Comparison of ENCODE assay signal across 8 cellular contexts in the genomic region with DNA sequence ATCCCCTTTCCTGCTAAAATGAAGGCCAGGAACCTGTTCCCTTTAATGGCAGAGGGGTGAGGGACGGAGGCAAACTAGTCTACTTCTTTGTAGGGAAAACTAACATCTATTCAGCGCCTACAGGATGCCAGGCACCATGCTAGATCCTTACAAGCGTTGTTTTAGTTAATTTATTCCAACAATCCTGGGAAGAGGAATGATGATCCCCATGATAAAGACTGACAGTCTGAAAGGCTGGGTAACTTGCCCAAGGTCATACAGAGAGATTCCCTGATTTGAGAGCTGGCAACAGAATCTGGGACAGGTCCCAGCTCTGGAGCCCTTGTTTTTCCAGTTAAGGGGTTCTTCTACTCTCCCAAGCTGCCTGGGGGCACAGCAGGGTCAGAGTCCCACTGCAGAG. TPM values are rescaled to one million over a fixed set of nuclear protein-coding genes. Genes with fewer than 3 reads are reported as not detected.
DNase-seq lines count a peak whose midpoint lies in the region; ATAC-seq, FAIRE-seq and TF ChIP-seq lines count a peak whose summit lies in the region.

No MANE protein-coding gene starts in this region.

- H4K20me1 ChIP-seq in fibroblast of lung (ENCODE audit: control insufficient read depth, extremely low read depth, insufficient read depth, low read length) = no peaks in the 10 kb centered on the region

- H3K4me3 ChIP-seq in fibroblast of lung (replicated peaks in 1 of 4; ENCODE audit: control extremely low read depth in 1 of 4, insufficient read depth in 1 of 4, low read depth in 3 of 4, low read length in 4 of 4) (peak overlapping the region in 3 of 4 experiments; percentile 8 to 45 (median 9)), small intestine (ENCODE audit: low read depth in 1 of 2, low read length in 2 of 2) (peak overlapping the region in 1 of 2 donors; percentile 24)

- no peak for TF ChIP-seq CTCF in fibroblast of lung (conservative IDR thresholded peaks at IDR 0.05 in 1 of 2, IDR thresholded peaks at IDR 0.05 in 1 of 2; ENCODE audit: low read depth in 1 of 2, low read length in 2 of 2)

- WGBS in small intestine, 3 donors = 61 to 65% (median 63%) methylated on average over 3 of the region's 3 CpGs

- peak; percentile 47 for DNase-seq in NCI-H1105 (lab: John Stamatoyannopoulos, UW)
- DNase-seq in NCI-H1105 treated with DMSO at 0.1 percent for 48 hours (lab: John Stamatoyannopoulos, UW) = no peak
- DNase-seq in SHP77 treated with DMSO at 0.1 percent for 48 hours (lab: John Stamatoyannopoulos, UW) = peak; percentile 57
- DNase-seq in fibroblast of lung (ENCODE audit: low read depth in 2 of 2) = no peak
- DNase-seq in small intestine = no peak
- no peak for DNase-seq in NCI-H774 (lab: John Stamatoyannopoulos, UW)
- no peak for DNase-seq in DMS53 treated with DMSO at 0.1 percent for 48 hours (lab: John Stamatoyannopoulos, UW; ENCODE audit: unreplicated experiment)

- H3K27ac ChIP-seq in fibroblast of lung (ENCODE audit: insufficient read depth, low read length) (no peak overlapping the region), small intestine (ENCODE audit: low read depth in 1 of 2, low read length in 1 of 2) (peak overlapping the region; percentile 21 to 45)

- peak overlapping the region; percentile 6 for H2AFZ ChIP-seq in fibroblast of lung (ENCODE audit: low read length)

- no peak for FAIRE-seq in small intestine (lab: Jason Lieb, UNC)

- ATAC-seq in HG03469 (IDR thresholded peaks at IDR 0.05; ENCODE audit: unreplicated experiment) = no peak

- H3K79me2 ChIP-seq in fibroblast of lung (ENCODE audit: control insufficient read depth, insufficient read depth, low read length) = no peaks in the 10 kb centered on the region

- H3K36me3 ChIP-seq in fibroblast of lung (ENCODE audit: control insufficient read depth, insufficient read depth, low read length) = no peaks in the 10 kb centered on the region
- no peaks in the 10 kb centered on the region for H3K36me3 ChIP-seq in small intestine (ENCODE audit: control insufficient read depth in 2 of 2, insufficient read depth in 2 of 2, low read length in 2 of 2)

- H3K9me3 ChIP-seq in fibroblast of lung (ENCODE audit: control insufficient read depth, insufficient read depth, low read depth, low read length) (no peaks in the 10 kb centered on the region), small intestine (ENCODE audit: control insufficient read depth, low read depth) (no peaks in the 10 kb centered on the region)

- peaks cover 14% of the 10 kb centered on the region for H3K4me1 ChIP-seq in fibroblast of lung (ENCODE audit: control insufficient read depth, extremely low read depth, insufficient read depth, low read length)
- peaks cover 12 to 14% of the 10 kb centered on the region in 2 donors for H3K4me1 ChIP-seq in small intestine (ENCODE audit: control insufficient read depth in 2 of 2, insufficient read depth in 1 of 2, low read depth in 1 of 2, low read length in 1 of 2)

- H3K4me2 ChIP-seq in fibroblast of lung (ENCODE audit: extremely low read depth, insufficient read depth, low read length) = peak overlapping the region; percentile 59

- H3K9ac ChIP-seq in fibroblast of lung (ENCODE audit: insufficient read depth, low read length) = no peak overlapping the region

- H3K27me3 ChIP-seq in fibroblast of lung (ENCODE audit: control insufficient read depth, insufficient read depth, low read length) (no peaks in the 10 kb centered on the region), small intestine (ENCODE audit: control insufficient read depth in 2 of 2, insufficient read depth in 2 of 2, low read length in 2 of 2) (no peaks in the 10 kb centered on the region)

RNA-seq across cellular contexts. Expression of gene E2F2, which starts 0.7 kb away (rescaled TPM):
- total RNA-seq in fibroblast of lung = 0.17 TPM in 1 of 2 replicates, not detected in the other
- polyA plus RNA-seq in fibroblast of lung (0.26 and 0.85 TPM in 2 replicates), small intestine (1 to 10 TPM; 1.9 to 4.0 (median 2.2) TPM)
- polyA plus RNA-seq in fibroblast of lung (2012) = 0.58 and 1.8 TPM in 2 replicates
- polyA minus RNA-seq in fibroblast of lung (ENCODE audit: low replicate concordance) = 1.4 and 6.8 TPM in 2 replicates

RNA-seq across cellular contexts. Expression of gene ID3, which starts 27.6 kb away (rescaled TPM):
- 9.9 and 42.9 TPM in 2 replicates for total RNA-seq in fibroblast of lung
- 23.0 and 35.2 TPM in 2 replicates for polyA plus RNA-seq in fibroblast of lung
- 28.8 and 44.1 TPM in 2 replicates for polyA plus RNA-seq in fibroblast of lung (2012)
- 21.5 and 54.2 TPM in 2 replicates for polyA minus RNA-seq in fibroblast of lung (ENCODE audit: low replicate concordance)
- polyA plus RNA-seq in small intestine = 100 to 1,000 TPM in 2 of 3 donors, 10 to 100 TPM in 1; 78.1 to 135 (median 115) TPM

RNA-seq across cellular contexts. Expression of gene ASAP3, which starts 47.7 kb away (rescaled TPM):
- total RNA-seq in fibroblast of lung = 73.2 and 79.1 TPM in 2 replicates
- polyA plus RNA-seq in fibroblast of lung (14.2 and 19.9 TPM in 2 replicates), small intestine (1 to 10 TPM; 1.9 to 8.6 (median 2.2) TPM)
- 15.6 and 21.0 TPM in 2 replicates for polyA plus RNA-seq in fibroblast of lung (2012)
- 59.3 and 90.7 TPM in 2 replicates for polyA minus RNA-seq in fibroblast of lung (ENCODE audit: low replicate concordance)

Comparison
In these comparisons a context has a peak if more than half of its experiments do, and no peak if none do; other contexts are left out.
1. DNase-seq: peak in NCI-H1105 (single experiment) and SHP77 treated with DMSO at 0.1 percent for 48 hours (single experiment); none in NCI-H1105 treated with DMSO at 0.1 percent for 48 hours (single experiment), fibroblast of lung (0 of 2), small intestine (single experiment), NCI-H774 (single experiment) and DMS53 treated with DMSO at 0.1 percent for 48 hours (single experiment).